In the genomic region with DNA sequence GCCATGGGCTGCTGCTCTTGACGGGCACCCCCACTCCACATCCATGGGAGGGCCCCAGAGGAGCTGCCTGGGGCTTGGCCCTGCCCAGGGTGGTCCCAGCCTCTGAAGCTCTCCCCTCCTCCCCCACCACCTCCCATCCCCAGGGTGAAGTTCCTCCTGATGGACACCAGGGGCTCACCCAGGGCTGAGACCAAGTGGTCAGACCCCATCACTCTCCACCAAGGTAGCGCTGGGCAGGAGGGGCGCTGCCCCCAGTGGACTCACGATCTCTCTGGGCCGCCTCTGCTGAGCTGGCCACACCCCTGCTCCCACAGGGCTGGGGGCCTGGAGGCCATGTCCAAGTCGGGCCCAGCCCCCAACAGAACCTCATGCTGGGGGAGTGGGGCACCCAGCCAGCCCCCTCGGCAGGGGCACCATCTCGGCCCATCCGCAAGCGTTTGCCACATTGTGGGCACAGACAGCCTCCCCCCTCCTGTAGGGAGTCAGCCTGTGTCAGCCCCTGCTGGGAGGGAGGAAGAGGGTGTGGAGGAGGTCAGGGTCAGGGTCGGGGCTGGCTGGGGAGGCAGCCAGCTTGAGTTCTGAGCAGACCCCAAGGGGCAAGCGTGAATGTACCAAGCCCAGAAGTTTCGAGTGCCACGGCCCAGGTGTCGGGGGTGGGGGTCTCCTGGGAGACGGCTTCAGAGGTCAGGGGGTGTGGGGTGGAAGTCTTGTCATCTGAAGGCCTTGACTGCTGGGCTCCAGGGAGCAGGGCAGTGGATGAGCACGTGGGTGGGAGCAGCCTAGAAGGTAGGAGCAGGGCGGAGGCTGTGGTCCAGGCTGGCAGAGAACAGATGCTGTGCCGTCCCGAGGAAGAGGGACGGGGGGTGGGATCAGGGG, we compare ENCODE assay signal across 10 cellular contexts. TPM values are rescaled to one million over a fixed set of nuclear protein-coding genes. Genes with fewer than 3 reads are reported as not detected.
DNase-seq lines count a peak whose midpoint lies in the region; ATAC-seq and TF ChIP-seq lines count a peak whose summit lies in the region.
"Had no signal": no experiment of that assay in that cellular context is flagged by ENCODE, and none has a peak within 500 bp of the region (broad histone marks: within the 10 kb centered on the region; RNA-seq: fewer than 3 reads in every experiment).

No MANE protein-coding gene starts in this region.

- H3K27me3 Mint-ChIP-seq in activated naive CD4-positive, alpha-beta T cell treated with anti-CD3 and anti-CD28 coated beads, Interleukin-2, amount 10 ng/mL, durations not matched to agents 7 days and 5 days: peaks cover 2% of the 10 kb centered on the region
- H3K27me3 Mint-ChIP-seq: activated CD4-positive, alpha-beta T cell treated with anti-CD3 and anti-CD28 coated beads for 36 hours had no signal

- H3K27ac ChIP-seq in OCI-LY3 (ENCODE audit: low read length): no peak overlapping the region

- no peaks in the 10 kb centered on the region for H3K9me3 Mint-ChIP-seq in activated naive CD4-positive, alpha-beta T cell treated with anti-CD3 and anti-CD28 coated beads, Interleukin-2, amount 10 ng/mL, durations not matched to agents 7 days and 5 days

- ATAC-seq in stimulated activated naive CD8-positive, alpha-beta T cell treated with anti-CD3 and anti-CD28 coated beads, Interleukin-15, Interleukin-2, amounts not matched to agents 100 U/mL and 50 U/mL, for 24 hours: peak; percentile 38
- ATAC-seq in HG03097 (IDR thresholded peaks at IDR 0.05; ENCODE audit: low FRiP score, unreplicated experiment): no peak
- ATAC-seq: activated CD4-positive, alpha-beta T cell treated with anti-CD3 and anti-CD28 coated beads for 36 hours had no signal

- H4K20me1 ChIP-seq in OCI-LY3 (ENCODE audit: insufficient read depth, low read length): no peaks in the 10 kb centered on the region

- H3K36me3 Mint-ChIP-seq in activated naive CD4-positive, alpha-beta T cell treated with anti-CD3 and anti-CD28 coated beads, Interleukin-2, amount 10 ng/mL, durations not matched to agents 7 days and 5 days: no peaks in the 10 kb centered on the region

- H3K27me3 ChIP-seq in OCI-LY3 (ENCODE audit: low read depth, low read length): no peaks in the 10 kb centered on the region

- no peak overlapping the region for H3K4me3 ChIP-seq in OCI-LY3 (ENCODE audit: low read length)
- H3K4me3 ChIP-seq in fibroblast of the aortic adventitia (ENCODE audit: low read depth, low read length): no peak overlapping the region

- peak; percentile 6; the same call in 1 of the 2 replicates for TF ChIP-seq CTCF in OCI-LY3 (IDR thresholded peaks at IDR 0.05; ENCODE audit: low read depth, low read length)
- TF ChIP-seq CTCF in fibroblast of the aortic adventitia (IDR thresholded peaks at IDR 0.05; ENCODE audit: insufficient read depth, low read length): peak; percentile 42

- H3K9ac ChIP-seq in OCI-LY3 (ENCODE audit: low read length): no peak overlapping the region

- H3K4me3 Mint-ChIP-seq in activated naive CD4-positive, alpha-beta T cell treated with anti-CD3 and anti-CD28 coated beads, Interleukin-2, amount 10 ng/mL, durations not matched to agents 7 days and 5 days: no peak overlapping the region
- H3K4me3 Mint-ChIP-seq: activated CD4-positive, alpha-beta T cell treated with anti-CD3 and anti-CD28 coated beads for 36 hours had no signal

- peaks cover 5% of the 10 kb centered on the region for H3K4me1 Mint-ChIP-seq in activated naive CD4-positive, alpha-beta T cell treated with anti-CD3 and anti-CD28 coated beads, Interleukin-2, amount 10 ng/mL, durations not matched to agents 7 days and 5 days
- H3K4me1 Mint-ChIP-seq: activated CD4-positive, alpha-beta T cell treated with anti-CD3 and anti-CD28 coated beads for 36 hours had no signal

- H3K4me1 ChIP-seq in OCI-LY3 (ENCODE audit: low read length): peaks cover 10% of the 10 kb centered on the region; the same call in 1 of the 2 replicates

- H2AFZ ChIP-seq in OCI-LY3 (ENCODE audit: low read depth, low read length): no peak overlapping the region

- DNase-seq in activated naive CD4-positive, alpha-beta T cell treated with anti-CD3 and anti-CD28 coated beads, Interleukin-2, amount 50 U/mL, for 16 hours: peak; percentile 19
- no peak for DNase-seq in activated naive CD4-positive, alpha-beta T cell treated with anti-CD3 and anti-CD28 coated beads, Interleukin-2, amount 10 ng/mL, durations not matched to agents 7 days and 5 days
- DNase-seq in fibroblast of the aortic adventitia (ENCODE audit: low read depth) (no peak), nucleus accumbens (lab: John Stamatoyannopoulos, UW) (no peak), 8988T (no peak)
- DNase-seq in stimulated activated naive CD8-positive, alpha-beta T cell treated with anti-CD3 and anti-CD28 coated beads, Interleukin-15, Interleukin-2, amounts not matched to agents 100 U/mL and 50 U/mL, for 24 hours: no peak
- DNase-seq: activated CD4-positive, alpha-beta T cell treated with anti-CD3 and anti-CD28 coated beads for 36 hours; effector memory CD4-positive, alpha-beta T cell had no signal

- no peak overlapping the region for H3K27ac Mint-ChIP-seq in activated naive CD4-positive, alpha-beta T cell treated with anti-CD3 and anti-CD28 coated beads, Interleukin-2, amount 10 ng/mL, durations not matched to agents 7 days and 5 days
- H3K27ac Mint-ChIP-seq: activated CD4-positive, alpha-beta T cell treated with anti-CD3 and anti-CD28 coated beads for 36 hours had no signal

- no peaks in the 10 kb centered on the region for H3K9me3 ChIP-seq in OCI-LY3 (ENCODE audit: insufficient read depth, low read length)

- H3K36me3 ChIP-seq in OCI-LY3 (replicated peaks; ENCODE audit: low read depth, low read length): no peaks in the 10 kb centered on the region

- H3K79me2 ChIP-seq in OCI-LY3 (ENCODE audit: low read length): no peaks in the 10 kb centered on the region

- CTCF ChIA-PET in activated naive CD4-positive, alpha-beta T cell treated with anti-CD3 and anti-CD28 coated beads, Interleukin-2, amount 10 ng/mL, durations not matched to agents 7 days and 5 days (lab: Charles Lee): no interaction called here

- no peak overlapping the region for H3K4me2 ChIP-seq in OCI-LY3 (ENCODE audit: low read length)

RNA-seq across cellular contexts. Expression of gene UPK3B, which starts 2.8 kb away (rescaled TPM):
- 0.16 and 0.18 TPM in 2 replicates for total RNA-seq in fibroblast of the aortic adventitia (ENCODE audit: low replicate concordance)

RNA-seq across cellular contexts. Expression of gene SPDYE16, which starts 29.9 kb away (rescaled TPM):
- 0.09 and 0.33 TPM in 2 replicates for total RNA-seq in fibroblast of the aortic adventitia (ENCODE audit: low replicate concordance)

RNA-seq across cellular contexts. Expression of gene DTX2, which starts 51.7 kb away (rescaled TPM):
- 3.8 and 6.6 TPM in 2 replicates for total RNA-seq in fibroblast of the aortic adventitia (ENCODE audit: low replicate concordance)
